16 cellular contexts compared by ENCODE assay signal in genomic region chr6:90263653-90264052, GRCh38. TPM values are rescaled to one million over a fixed set of nuclear protein-coding genes. Genes with fewer than 3 reads are reported as not detected.
DNase-seq lines count a peak whose midpoint lies in the region; ATAC-seq and TF ChIP-seq lines count a peak whose summit lies in the region.
"Had no signal": no experiment of that assay in that cellular context is flagged by ENCODE, and none has a peak within 500 bp of the region (broad histone marks: within the 10 kb centered on the region; RNA-seq: fewer than 3 reads in every experiment).

No MANE protein-coding gene starts in this region.

- no peak for TF ChIP-seq POLR2A in gastroesophageal sphincter (IDR thresholded peaks at IDR 0.05)

- peaks cover 64% of the 10 kb centered on the region for H3K4me1 Mint-ChIP-seq in activated B cell treated with CpG ODN at 0.5 μM for 24 hours

- DNase-seq in BJ (ENCODE audit: low read depth) (peak; percentile 28), Daoy (ENCODE audit: low read depth) (peak; percentile 28), activated B cell treated with CpG ODN at 0.5 μM for 24 hours (no peak), GM23248 (no peak), UCSD-AML1 (lab: John Stamatoyannopoulos, UW; ENCODE audit: unreplicated experiment) (no peak)
- DNase-seq: activated gamma-delta T cell treated with Interleukin-2 at 50 U/mL for 16 hours, DMS153, NCI-H1436 treated with DMSO at 0.1 percent for 48 hours, small intestine, transverse colon had no signal

- POLR2A ChIA-PET in BJ (lab: Charles Lee): no interaction called here
- POLR2A ChIA-PET in activated B cell treated with CpG ODN at 0.5 μM for 24 hours (lab: Charles Lee): interaction anchor here (0.6 to 1.2 kb wide), 2 partner anchors 10 to 156 kb away, joined by 3 read pairs; no protein-coding TSS in a partner anchor

- H3K36me3 ChIP-seq in BJ (ENCODE audit: control insufficient read depth, insufficient read depth, low read length): no peaks in the 10 kb centered on the region
- no peaks in the 10 kb centered on the region for H3K36me3 ChIP-seq in gastroesophageal sphincter
- H3K36me3 ChIP-seq in GM23248 (ENCODE audit: low read depth): no peaks in the 10 kb centered on the region
- H3K36me3 ChIP-seq: transverse colon had no signal

- in situ Hi-C loops in GM23248 (cut with MboI): no loop called here

- H3K27me3 Mint-ChIP-seq in activated B cell treated with CpG ODN at 0.5 μM for 24 hours: no peaks in the 10 kb centered on the region

- H3K4me3 ChIP-seq in BJ (ENCODE audit: low read depth, low read length): no peak overlapping the region
- H3K4me3 ChIP-seq in gastroesophageal sphincter: no peak overlapping the region
- H3K4me3 ChIP-seq in GM23248: no peak overlapping the region
- H3K4me3 ChIP-seq: BLaER1 treated with 17β-estradiol and CSF1 and Interleukin-3, amounts not matched to agents 10 nM and 100 nM; hepatocyte; transverse colon had no signal

- H3K4me3 Mint-ChIP-seq in activated B cell treated with CpG ODN at 0.5 μM for 24 hours: no peak overlapping the region
- H3K4me3 Mint-ChIP-seq: natural killer cell treated with Interleukin-12 subunit alpha and Interleukin-12 subunit beta and Interleukin-15 and Interleukin-18, amount 100 ng/mL, for 72 hours had no signal

- H3K9me3 Mint-ChIP-seq in activated B cell treated with CpG ODN at 0.5 μM for 24 hours: no peaks in the 10 kb centered on the region
- H3K9me3 Mint-ChIP-seq: natural killer cell treated with Interleukin-12 subunit alpha and Interleukin-12 subunit beta and Interleukin-15 and Interleukin-18, amount 100 ng/mL, for 72 hours had no signal

- H3K27ac ChIP-seq in gastroesophageal sphincter: peak overlapping the region in 3 of 4 donors; percentile 18 to 67 (median 57)
- no peak overlapping the region for H3K27ac ChIP-seq in GM23248
- H3K27ac ChIP-seq: BLaER1 treated with 17β-estradiol and CSF1 and Interleukin-3, amounts not matched to agents 10 nM and 100 nM; hepatocyte; transverse colon had no signal

- H3K9me3 ChIP-seq in gastroesophageal sphincter: no peaks in the 10 kb centered on the region
- H3K9me3 ChIP-seq in GM23248 (ENCODE audit: low read depth): no peaks in the 10 kb centered on the region
- H3K9me3 ChIP-seq: transverse colon had no signal

- peaks cover 11% of the 10 kb centered on the region for H3K27me3 ChIP-seq in BJ (ENCODE audit: control insufficient read depth, insufficient read depth, low read length)
- no peaks in the 10 kb centered on the region for H3K27me3 ChIP-seq in gastroesophageal sphincter
- H3K27me3 ChIP-seq in GM23248 (replicated peaks; ENCODE audit: insufficient read depth): peaks cover 83% of the 10 kb centered on the region
- H3K27me3 ChIP-seq: BLaER1 treated with 17β-estradiol and CSF1 and Interleukin-3, amounts not matched to agents 10 nM and 100 nM; hepatocyte; transverse colon had no signal

- TF ChIP-seq CTCF in BJ (IDR thresholded peaks at IDR 0.05; ENCODE audit: insufficient read depth, low read depth, low read length): no peak
- TF ChIP-seq CTCF in activated B cell treated with CpG ODN at 0.5 μM for 24 hours (IDR thresholded peaks at IDR 0.05): no peak
- TF ChIP-seq CTCF in gastroesophageal sphincter (IDR thresholded peaks at IDR 0.05): no peak

- peak overlapping the region; percentile 76 for H3K27ac Mint-ChIP-seq in activated B cell treated with CpG ODN at 0.5 μM for 24 hours
- H3K27ac Mint-ChIP-seq: natural killer cell treated with Interleukin-12 subunit alpha and Interleukin-12 subunit beta and Interleukin-15 and Interleukin-18, amount 100 ng/mL, for 72 hours had no signal

- H3K9me2 ChIP-seq in GM23248 (ENCODE audit: insufficient read depth): no peaks in the 10 kb centered on the region

- TF ChIP-seq EP300 in gastroesophageal sphincter (IDR thresholded peaks at IDR 0.05): no peak

- intact Hi-C loops in activated B cell treated with CpG ODN at 0.5 μM for 24 hours (cut with micrococcal nuclease): no loop called here

- no peaks in the 10 kb centered on the region for H3F3A ChIP-seq in GM23248 (ENCODE audit: insufficient read depth)

- H3K36me3 Mint-ChIP-seq in activated B cell treated with CpG ODN at 0.5 μM for 24 hours (ENCODE audit: low read depth): peaks cover 86% of the 10 kb centered on the region

- H3K9ac ChIP-seq in GM23248: no peak overlapping the region
- H3K9ac ChIP-seq: BLaER1 treated with 17β-estradiol and CSF1 and Interleukin-3, amounts not matched to agents 10 nM and 100 nM had no signal

- H3K4me1 ChIP-seq in gastroesophageal sphincter (peaks cover 4 to 15% (median 10%) of the 10 kb centered on the region in 3 donors), GM23248 (ENCODE audit: insufficient read depth) (no peaks in the 10 kb centered on the region)

- H3K79me2 ChIP-seq in GM23248 (ENCODE audit: insufficient read depth): no peaks in the 10 kb centered on the region
- H3K79me2 ChIP-seq: hepatocyte had no signal

- ATAC-seq in activated B cell treated with CpG ODN at 0.5 μM for 24 hours (ENCODE audit: low read depth) (no peak), gastroesophageal sphincter (no peak), HG02981 (IDR thresholded peaks at IDR 0.05; ENCODE audit: unreplicated experiment) (no peak)
- ATAC-seq: HCT116; natural killer cell treated with Interleukin-12 subunit alpha and Interleukin-12 subunit beta and Interleukin-15 and Interleukin-18, amount 100 ng/mL, for 72 hours had no signal

- no peaks in the 10 kb centered on the region for H4K20me1 ChIP-seq in GM23248 (ENCODE audit: insufficient read depth)

- H2AFZ ChIP-seq in GM23248: no peak overlapping the region
- H2AFZ ChIP-seq: hepatocyte had no signal

- H3K4me2 ChIP-seq in GM23248 (ENCODE audit: unreplicated experiment): no peak overlapping the region
- H3K4me2 ChIP-seq: BLaER1 treated with 17β-estradiol and CSF1 and Interleukin-3, amounts not matched to agents 10 nM and 100 nM; hepatocyte had no signal

- CTCF ChIA-PET in BJ (lab: Yijun Ruan, JAX): interaction anchor here (0.8 to 1.1 kb wide), 2 partner anchors 14 to 435 kb away, joined by 3 read pairs; no protein-coding TSS in a partner anchor
- CTCF ChIA-PET in activated B cell treated with CpG ODN at 0.5 μM for 24 hours (lab: Charles Lee): interaction anchor here (0.6 to 1.8 kb wide), 4 partner anchors 8 to 323 kb away, joined by 3 to 4 read pairs (median 4); no protein-coding TSS in a partner anchor

RNA-seq across cellular contexts. Expression of gene BACH2, which starts 33.0 kb away (rescaled TPM):
- 0.01 and 0.10 TPM in 2 replicates for polyA plus RNA-seq in BJ (2011; rRNA removed)
- 0.05 TPM in 2 replicates for polyA minus RNA-seq in BJ (2011; rRNA and poly(A)+ RNA removed)
- 0.46 and 0.60 TPM in 2 replicates for total RNA-seq in Daoy (2014; rRNA removed; shearing (Covaris generic))
- total RNA-seq in activated B cell treated with CpG ODN at 0.5 μM for 24 hours: 79.6 and 90.4 TPM in 2 replicates
- 10 to 100 TPM in 1 of 4 donors, 1 to 10 TPM in 3; 3.5 to 10.4 (median 3.9) TPM for total RNA-seq in gastroesophageal sphincter
- under 0.01 TPM in 2 replicates for total RNA-seq in GM23248 (2014; rRNA removed; shearing (Covaris generic))
- not detected in 2 replicates for polyA plus RNA-seq in GM23248 (2016; fragmentation: Nextera tagmentation; extraction: Ambion mirVana)

Comparison
In these comparisons a context has a peak if more than half of its experiments do, and no peak if none do; other contexts are left out.
1. DNase-seq: peak in BJ (single experiment) and Daoy (single experiment); none in activated B cell treated with CpG ODN at 0.5 μM for 24 hours (single experiment), GM23248 (single experiment) and UCSD-AML1 (single experiment).